ENCODE assay signal across 1 cellular context in genomic region chr10:14571866-14572507, GRCh38.
TF ChIP-seq lines count a peak whose summit lies in the region.

No MANE protein-coding gene starts in this region.

TF ChIP-seq in HepG2, 621 proteins besides CTCF, POLR2A, EP300 and RAD21 (continued from another document and continues in another):
- TF ChIP-seq, protein P1, sequence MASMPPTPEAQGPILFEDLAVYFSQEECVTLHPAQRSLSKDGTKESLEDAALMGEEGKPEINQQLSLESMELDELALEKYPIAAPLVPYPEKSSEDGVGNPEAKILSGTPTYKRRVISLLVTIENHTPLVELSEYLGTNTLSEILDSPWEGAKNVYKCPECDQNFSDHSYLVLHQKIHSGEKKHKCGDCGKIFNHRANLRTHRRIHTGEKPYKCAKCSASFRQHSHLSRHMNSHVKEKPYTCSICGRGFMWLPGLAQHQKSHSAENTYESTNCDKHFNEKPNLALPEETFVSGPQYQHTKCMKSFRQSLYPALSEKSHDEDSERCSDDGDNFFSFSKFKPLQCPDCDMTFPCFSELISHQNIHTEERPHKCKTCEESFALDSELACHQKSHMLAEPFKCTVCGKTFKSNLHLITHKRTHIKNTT (CRISPR knock-in tag; IDR thresholded peaks at IDR 0.05) = no peak
- TF ChIP-seq YY1 (IDR thresholded peaks at IDR 0.05; ENCODE audit: insufficient read depth, insufficient replicate concordance, low read depth, low read length) (no peak), MBD4 (IDR thresholded peaks at IDR 0.05; ENCODE audit: borderline replicate concordance, low read length) (no peak), HBP1 (CRISPR knock-in tag; IDR thresholded peaks at IDR 0.05; ENCODE audit: low read depth) (no peak), E2F5 (CRISPR knock-in tag; conservative IDR thresholded peaks at IDR 0.05) (no peak), SRF (IDR thresholded peaks at IDR 0.05; ENCODE audit: low read depth, low read length) (no peak), SCMH1 (CRISPR knock-in tag; IDR thresholded peaks at IDR 0.05; ENCODE audit: borderline replicate concordance) (no peak), NFIB (CRISPR knock-in tag; IDR thresholded peaks at IDR 0.05; ENCODE audit: borderline replicate concordance) (no peak), ZHX1 (CRISPR knock-in tag; IDR thresholded peaks at IDR 0.05; ENCODE audit: low read depth) (no peak; the same call in 1 of the 2 replicates), HDAC6 (IDR thresholded peaks at IDR 0.05; ENCODE audit: low read depth, low read length) (no peak), ZNF530 (CRISPR knock-in tag; IDR thresholded peaks at IDR 0.05; ENCODE audit: low read depth) (no peak), ZNF205 (CRISPR knock-in tag; IDR thresholded peaks at IDR 0.05) (no peak), RFXAP (CRISPR knock-in tag; IDR thresholded peaks at IDR 0.05; ENCODE audit: borderline replicate concordance) (no peak), MXD3 (CRISPR knock-in tag; IDR thresholded peaks at IDR 0.05) (no peak), REL (CRISPR knock-in tag; conservative IDR thresholded peaks at IDR 0.05) (no peak), MXD4 (CRISPR knock-in tag; IDR thresholded peaks at IDR 0.05) (no peak), RBAK (CRISPR knock-in tag; IDR thresholded peaks at IDR 0.05) (no peak), CCDC6 (CRISPR knock-in tag; IDR thresholded peaks at IDR 0.05) (0 out of 2 replicates have a peak, but pooled peaks have one; percentile 27), NRL (CRISPR knock-in tag; IDR thresholded peaks at IDR 0.05; ENCODE audit: borderline replicate concordance) (no peak), ZNF614 (CRISPR knock-in tag; IDR thresholded peaks at IDR 0.05; ENCODE audit: borderline replicate concordance) (peak; percentile 78; the same call in 1 of the 2 replicates), PITX1 (CRISPR knock-in tag; IDR thresholded peaks at IDR 0.05) (peak; percentile 60), ZNF121 (CRISPR knock-in tag; IDR thresholded peaks at IDR 0.05) (no peak), NFKB2 (CRISPR knock-in tag; IDR thresholded peaks at IDR 0.05; ENCODE audit: borderline replicate concordance) (no peak), MXI1 (IDR thresholded peaks at IDR 0.05; ENCODE audit: borderline replicate concordance, low read depth, low read length) (no peak), SP140L (CRISPR knock-in tag; IDR thresholded peaks at IDR 0.05; ENCODE audit: borderline replicate concordance) (no peak), ZNF605 (CRISPR knock-in tag; IDR thresholded peaks at IDR 0.05) (peak; percentile 75), GZF1 (CRISPR knock-in tag; IDR thresholded peaks at IDR 0.05) (no peak), CSRNP2 (CRISPR knock-in tag; conservative IDR thresholded peaks at IDR 0.05; ENCODE audit: low read depth) (no peak), SRSF1 (optimal IDR thresholded peaks at IDR 0.05; ENCODE audit: low read depth, low read length) (no peak), ZNF33A (CRISPR knock-in tag; IDR thresholded peaks at IDR 0.05; ENCODE audit: borderline replicate concordance) (no peak), ZNF383 (CRISPR knock-in tag; IDR thresholded peaks at IDR 0.05; ENCODE audit: borderline replicate concordance) (no peak), PHF8 (CRISPR knock-in tag; IDR thresholded peaks at IDR 0.05) (no peak), ZNF501 (CRISPR knock-in tag; IDR thresholded peaks at IDR 0.05) (0 out of 2 replicates have a peak, but pooled peaks have one; percentile 30)
- TF ChIP-seq, protein P2, sequence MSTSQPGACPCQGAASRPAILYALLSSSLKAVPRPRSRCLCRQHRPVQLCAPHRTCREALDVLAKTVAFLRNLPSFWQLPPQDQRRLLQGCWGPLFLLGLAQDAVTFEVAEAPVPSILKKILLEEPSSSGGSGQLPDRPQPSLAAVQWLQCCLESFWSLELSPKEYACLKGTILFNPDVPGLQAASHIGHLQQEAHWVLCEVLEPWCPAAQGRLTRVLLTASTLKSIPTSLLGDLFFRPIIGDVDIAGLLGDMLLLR (CRISPR knock-in tag; IDR thresholded peaks at IDR 0.05) = no peak
- TF ChIP-seq, protein P3, sequence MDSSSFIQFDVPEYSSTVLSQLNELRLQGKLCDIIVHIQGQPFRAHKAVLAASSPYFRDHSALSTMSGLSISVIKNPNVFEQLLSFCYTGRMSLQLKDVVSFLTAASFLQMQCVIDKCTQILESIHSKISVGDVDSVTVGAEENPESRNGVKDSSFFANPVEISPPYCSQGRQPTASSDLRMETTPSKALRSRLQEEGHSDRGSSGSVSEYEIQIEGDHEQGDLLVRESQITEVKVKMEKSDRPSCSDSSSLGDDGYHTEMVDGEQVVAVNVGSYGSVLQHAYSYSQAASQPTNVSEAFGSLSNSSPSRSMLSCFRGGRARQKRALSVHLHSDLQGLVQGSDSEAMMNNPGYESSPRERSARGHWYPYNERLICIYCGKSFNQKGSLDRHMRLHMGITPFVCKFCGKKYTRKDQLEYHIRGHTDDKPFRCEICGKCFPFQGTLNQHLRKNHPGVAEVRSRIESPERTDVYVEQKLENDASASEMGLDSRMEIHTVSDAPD (CRISPR knock-in tag; IDR thresholded peaks at IDR 0.05) = peak; percentile 99
- TF ChIP-seq, protein P4, sequence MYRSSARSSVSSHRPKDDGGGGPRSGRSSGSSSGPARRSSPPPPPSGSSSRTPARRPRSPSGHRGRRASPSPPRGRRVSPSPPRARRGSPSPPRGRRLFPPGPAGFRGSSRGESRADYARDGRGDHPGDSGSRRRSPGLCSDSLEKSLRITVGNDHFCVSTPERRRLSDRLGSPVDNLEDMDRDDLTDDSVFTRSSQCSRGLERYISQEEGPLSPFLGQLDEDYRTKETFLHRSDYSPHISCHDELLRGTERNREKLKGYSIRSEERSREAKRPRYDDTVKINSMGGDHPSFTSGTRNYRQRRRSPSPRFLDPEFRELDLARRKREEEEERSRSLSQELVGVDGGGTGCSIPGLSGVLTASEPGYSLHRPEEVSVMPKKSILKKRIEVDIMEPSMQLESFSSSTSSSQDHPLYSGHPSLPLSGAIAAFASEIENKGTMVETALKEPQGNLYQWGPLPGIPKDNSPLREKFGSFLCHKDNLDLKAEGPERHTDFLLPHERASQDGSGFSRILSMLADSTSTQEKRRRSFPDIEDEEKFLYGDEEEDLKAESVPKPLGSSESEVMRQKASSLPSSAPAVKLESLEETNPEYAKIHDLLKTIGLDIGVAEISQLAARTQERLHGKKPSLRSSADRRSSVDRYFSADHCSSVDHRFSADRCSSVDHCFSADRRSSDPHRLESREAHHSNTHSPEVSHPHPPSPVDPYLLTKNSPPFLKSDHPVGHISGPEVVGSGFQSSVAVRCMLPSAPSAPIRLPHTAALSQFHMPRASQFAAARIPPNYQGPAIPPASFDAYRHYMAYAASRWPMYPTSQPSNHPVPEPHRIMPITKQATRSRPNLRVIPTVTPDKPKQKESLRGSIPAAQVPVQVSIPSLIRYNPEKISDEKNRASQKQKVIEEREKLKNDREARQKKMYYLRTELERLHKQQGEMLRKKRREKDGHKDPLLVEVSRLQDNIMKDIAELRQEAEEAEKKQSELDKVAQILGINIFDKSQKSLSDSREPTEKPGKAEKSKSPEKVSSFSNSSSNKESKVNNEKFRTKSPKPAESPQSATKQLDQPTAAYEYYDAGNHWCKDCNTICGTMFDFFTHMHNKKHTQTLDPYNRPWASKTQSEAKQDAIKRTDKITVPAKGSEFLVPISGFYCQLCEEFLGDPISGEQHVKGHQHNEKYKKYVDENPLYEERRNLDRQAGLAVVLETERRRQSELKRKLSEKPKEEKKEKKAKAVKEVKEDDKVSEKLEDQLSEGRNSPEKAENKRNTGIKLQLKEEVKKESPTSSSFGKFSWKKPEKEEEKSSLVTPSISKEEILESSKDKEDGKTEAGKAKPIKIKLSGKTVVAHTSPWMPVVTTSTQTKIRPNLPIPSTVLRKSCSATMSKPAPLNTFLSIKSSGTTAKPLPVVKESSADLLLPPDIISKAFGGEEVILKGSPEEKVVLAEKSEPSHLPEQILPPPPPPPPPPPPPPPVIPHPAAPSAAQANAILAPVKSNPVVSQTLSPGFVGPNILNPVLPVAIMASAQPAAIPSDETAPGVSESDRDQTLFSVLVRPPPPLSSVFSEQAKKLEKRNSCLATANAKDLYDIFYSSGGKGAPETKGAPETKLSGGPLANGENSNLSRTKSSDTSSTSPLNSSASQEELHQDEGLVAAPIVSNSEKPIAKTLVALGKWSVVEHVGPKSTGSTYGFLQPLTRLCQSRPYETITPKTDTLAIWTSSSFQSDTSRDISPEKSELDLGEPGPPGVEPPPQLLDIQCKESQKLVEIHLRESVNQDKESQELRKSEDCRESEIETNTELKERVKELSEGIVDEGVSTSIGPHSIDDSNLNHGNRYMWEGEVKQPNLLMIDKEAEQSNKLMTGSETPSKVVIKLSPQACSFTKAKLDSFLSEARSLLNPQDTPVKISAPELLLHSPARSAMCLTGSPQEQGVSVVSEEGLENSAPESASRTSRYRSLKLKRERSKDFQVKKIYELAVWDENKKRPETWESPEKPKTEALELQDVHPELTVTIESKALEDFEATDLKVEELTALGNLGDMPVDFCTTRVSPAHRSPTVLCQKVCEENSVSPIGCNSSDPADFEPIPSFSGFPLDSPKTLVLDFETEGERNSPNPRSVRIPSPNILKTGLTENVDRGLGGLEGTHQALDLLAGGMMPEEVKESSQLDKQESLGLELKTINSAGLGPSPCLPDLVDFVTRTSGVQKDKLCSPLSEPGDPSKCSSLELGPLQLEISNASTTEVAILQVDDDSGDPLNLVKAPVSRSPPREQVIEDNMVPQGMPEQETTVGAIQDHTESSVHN (CRISPR knock-in tag; IDR thresholded peaks at IDR 0.05) = no peak
- TF ChIP-seq, protein P5, sequence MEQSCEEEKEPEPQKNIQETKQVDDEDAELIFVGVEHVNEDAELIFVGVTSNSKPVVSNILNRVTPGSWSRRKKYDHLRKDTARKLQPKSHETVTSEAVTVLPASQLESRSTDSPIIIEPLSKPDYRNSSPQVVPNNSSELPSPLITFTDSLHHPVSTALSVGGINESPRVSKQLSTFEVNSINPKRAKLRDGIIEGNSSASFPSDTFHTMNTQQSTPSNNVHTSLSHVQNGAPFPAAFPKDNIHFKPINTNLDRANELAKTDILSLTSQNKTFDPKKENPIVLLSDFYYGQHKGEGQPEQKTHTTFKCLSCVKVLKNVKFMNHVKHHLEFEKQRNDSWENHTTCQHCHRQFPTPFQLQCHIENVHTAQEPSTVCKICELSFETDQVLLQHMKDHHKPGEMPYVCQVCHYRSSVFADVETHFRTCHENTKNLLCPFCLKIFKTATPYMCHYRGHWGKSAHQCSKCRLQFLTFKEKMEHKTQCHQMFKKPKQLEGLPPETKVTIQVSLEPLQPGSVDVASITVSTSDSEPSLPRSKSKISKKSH (CRISPR knock-in tag; IDR thresholded peaks at IDR 0.05; ENCODE audit: borderline replicate concordance) = no peak
- TF ChIP-seq, protein P6, sequence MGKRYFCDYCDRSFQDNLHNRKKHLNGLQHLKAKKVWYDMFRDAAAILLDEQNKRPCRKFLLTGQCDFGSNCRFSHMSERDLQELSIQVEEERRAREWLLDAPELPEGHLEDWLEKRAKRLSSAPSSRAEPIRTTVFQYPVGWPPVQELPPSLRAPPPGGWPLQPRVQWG (CRISPR knock-in tag; IDR thresholded peaks at IDR 0.05; ENCODE audit: borderline replicate concordance, low read depth) = no peak
